Comparison of ENCODE assay signal across 35 cellular contexts in genomic region chr18:6327895-6328623, GRCh38.
DNase-seq lines count a peak whose midpoint lies in the region; TF ChIP-seq lines count a peak whose summit lies in the region.
"Had no signal": no experiment of that assay in that cellular context is flagged by ENCODE, and none has a peak within 500 bp of the region (broad histone marks: within the 10 kb centered on the region; RNA-seq: fewer than 3 reads in every experiment).

No MANE protein-coding gene starts in this region.

- WGBS in transverse colon (ENCODE audit: low coverage in 1 of 2), 2 donors = 71 to 75% methylated on average over 2 of the region's 2 CpGs

- peaks cover 23% of the 10 kb centered on the region for H3K9me3 ChIP-seq in left ventricle myocardium inferior (replicated peaks)
- H3K9me3 ChIP-seq in transverse colon = peaks cover 13% of the 10 kb centered on the region in 2 donors
- H3K9me3 ChIP-seq: SK-N-SH, testis had no signal

- in situ Hi-C loops in transverse colon (cut with MboI; ENCODE audit: low pct_ligation_motif_present in 1 of 4, low pct_unique_long_range_greater_than_20kb in 1 of 4, low sequenced_read_pairs in 3 of 4) = no loop called here

- H3K4me3 ChIP-seq in left ventricle myocardium inferior = no peak overlapping the region
- no peak overlapping the region for H3K4me3 ChIP-seq in transverse colon
- H3K4me3 ChIP-seq: cardiac muscle cell, coronary artery, lower lobe of right lung, psoas muscle, testis had no signal

- no peak for TF ChIP-seq POLR2A in transverse colon (IDR thresholded peaks at IDR 0.05)

- TF ChIP-seq EP300 in transverse colon (IDR thresholded peaks at IDR 0.05; ENCODE audit: low read depth) = no peak

- DNase-seq in NCI-H1694 treated with DMSO at 0.1 percent for 48 hours (lab: John Stamatoyannopoulos, UW) (peak; percentile 10), NCI-H1694 (lab: John Stamatoyannopoulos, UW) (no peak), NCI-H1105 treated with DMSO at 0.1 percent for 48 hours (lab: John Stamatoyannopoulos, UW) (peak; percentile 68), left ventricle myocardium inferior (no peak), pons (ENCODE audit: low spot score) (peak; percentile 8), cortex of kidney (lab: John Stamatoyannopoulos, UW) (no peak), transverse colon (no peak)
- no peak for DNase-seq in activated CD4-positive, alpha-beta T cell treated with anti-CD3 and anti-CD28 coated beads for 1 hour
- DNase-seq: 8988T; activated CD4-positive, CD25-positive, alpha-beta regulatory T cell; activated gamma-delta T cell treated with Interleukin-2 at 50 U/mL for 16 hours; activated naive CD8-positive, alpha-beta T cell treated with anti-CD3 and anti-CD28 coated beads, Interleukin-2, amount 10 ng/mL, durations not matched to agents 7 days and 5 days; activated T-cell treated with anti-CD3 and anti-CD28 coated beads, Interleukin-2, amount 50 U/mL, for 24 hours; aorta; Calu3; DND-41; effector memory CD4-positive, alpha-beta T cell; GF-D8; HCEC 1CT; Karpas-422; lower lobe of right lung; midbrain; MV-4-11; naive B cell; NCI-H1930; NCI-H446; psoas muscle; SK-N-SH; stimulated activated naive CD4-positive, alpha-beta T cell treated with Interleukin-2 at 50 U/mL for 16 hours; testis had no signal

- H3K27ac ChIP-seq in left ventricle myocardium inferior (replicated peaks) = peak overlapping the region; percentile 46
- H3K27ac ChIP-seq in transverse colon = no peak overlapping the region
- H3K27ac ChIP-seq: C4-2B, cardiac muscle cell, coronary artery, epithelial cell of prostate, lower lobe of right lung, psoas muscle, RWPE1, testis had no signal

- H3K4me1 ChIP-seq in left ventricle myocardium inferior (peaks cover 14% of the 10 kb centered on the region), transverse colon (no peaks in the 10 kb centered on the region)
- H3K4me1 ChIP-seq: lower lobe of right lung, psoas muscle had no signal

- peaks cover 5% of the 10 kb centered on the region for H3K36me3 ChIP-seq in left ventricle myocardium inferior
- H3K36me3 ChIP-seq in transverse colon = no peaks in the 10 kb centered on the region
- H3K36me3 ChIP-seq: cardiac muscle cell, lower lobe of right lung had no signal

- H3K27me3 ChIP-seq in left ventricle myocardium inferior (ENCODE audit: low read depth) (no peaks in the 10 kb centered on the region), transverse colon (no peaks in the 10 kb centered on the region)
- H3K27me3 ChIP-seq: cardiac muscle cell, testis had no signal

- TF ChIP-seq CTCF in left ventricle myocardium inferior (IDR thresholded peaks at IDR 0.05; ENCODE audit: borderline replicate concordance) = no peak
- no peak for TF ChIP-seq CTCF in transverse colon (IDR thresholded peaks at IDR 0.05)

- intact Hi-C loops in left ventricle myocardium inferior (cut with micrococcal nuclease) (no loop called here), transverse colon (cut with DNase I; ENCODE audit: low total_unique reads) (no loop called here)

Comparison
In these comparisons a context has a peak if more than half of its experiments do, and no peak if none do; other contexts are left out.
1. DNase-seq: peak in NCI-H1694 treated with DMSO at 0.1 percent for 48 hours (single experiment), NCI-H1105 treated with DMSO at 0.1 percent for 48 hours (single experiment) and pons (single experiment); none in NCI-H1694 (single experiment), left ventricle myocardium inferior (single experiment), activated CD4-positive, alpha-beta T cell treated with anti-CD3 and anti-CD28 coated beads for 1 hour (single experiment), cortex of kidney (single experiment) and transverse colon (single experiment).